Comparison of ENCODE assay signal across 8 cellular contexts in the genomic region with DNA sequence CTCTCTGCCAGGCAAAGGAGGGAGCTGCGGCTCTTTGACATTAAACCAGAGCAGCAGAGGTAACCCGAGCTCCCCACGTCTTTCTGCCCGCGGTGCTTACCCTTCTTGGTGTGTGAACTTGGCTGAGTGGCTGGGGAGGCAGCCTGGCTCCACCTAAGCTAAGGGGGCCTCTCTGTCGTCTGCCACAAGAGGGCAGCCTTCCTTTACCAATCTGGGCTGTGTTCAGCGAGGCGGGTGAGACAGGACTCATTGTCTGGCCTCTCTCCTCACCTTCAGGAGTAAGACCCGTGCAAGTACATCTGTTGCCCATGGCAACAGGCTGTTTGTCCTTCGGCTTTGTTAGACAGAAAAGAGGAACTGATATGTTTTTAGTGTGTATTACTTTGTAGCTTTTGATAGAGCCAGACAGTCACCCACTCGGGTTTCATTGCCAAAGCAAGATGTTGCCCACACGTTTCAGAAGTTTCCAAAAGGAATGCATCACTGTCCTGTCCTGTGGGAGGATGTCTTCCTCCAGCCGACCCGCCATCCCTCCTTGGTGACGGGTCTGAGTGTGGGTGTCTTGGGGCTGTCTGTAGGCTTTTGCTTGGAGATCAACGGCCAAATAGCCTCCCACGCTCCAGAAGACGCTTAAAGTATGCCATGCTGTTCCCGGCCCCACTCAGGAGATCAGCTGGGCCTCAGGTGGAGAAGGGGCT. TPM values are rescaled to one million over a fixed set of nuclear protein-coding genes. Genes with fewer than 3 reads are reported as not detected.
A peak's percentile ranks its signal among the peaks of the same experiment; 100 is the strongest.
DNase-seq lines count a peak whose midpoint lies in the region; ATAC-seq lines count a peak whose summit lies in the region.

No MANE protein-coding gene starts in this region.

- H3K27me3 Mint-ChIP-seq in central memory CD8-positive, alpha-beta T cell: no peaks in the 10 kb centered on the region

- H3K36me3 Mint-ChIP-seq in central memory CD8-positive, alpha-beta T cell (ENCODE audit: insufficient read depth): peaks cover 54% of the 10 kb centered on the region

- DNase-seq in AG08396 (ENCODE audit: low spot score) (peak; percentile 92), NCI-H2196 (lab: John Stamatoyannopoulos, UW; ENCODE audit: unreplicated experiment) (peak; percentile 89), left colon (peak; percentile 63 to 85)
- peak; percentile 73 for DNase-seq in activated CD4-positive, CD25-positive, alpha-beta regulatory T cell treated with anti-CD3 and anti-CD28 coated beads, Interleukin-2, amount 50 U/mL, for 16 hours (ENCODE audit: low read depth, low spot score)
- DNase-seq in central memory CD8-positive, alpha-beta T cell (ENCODE audit: low spot score in 2 of 2): peak; percentile 78 to 86
- peak; percentile 79 to 80 for DNase-seq in stimulated activated CD4-positive, alpha-beta T cell treated with anti-CD3 and anti-CD28 coated beads, Interleukin-4, amount 100 ng/mL, for 4 hours

- peak overlapping the region; percentile 79 for H3K4me3 Mint-ChIP-seq in central memory CD8-positive, alpha-beta T cell

- peak overlapping the region; percentile 87 for H3K27ac Mint-ChIP-seq in central memory CD8-positive, alpha-beta T cell (ENCODE audit: low read depth)

- intact Hi-C loops in left colon (cut with DNase I, micrococcal nuclease): loop anchor here in 1 of 2 donors (10.0 kb wide), 1 partner anchor 104 kb away; the partner anchor contains the start of gene C19orf12

- ATAC-seq in GM18519 (IDR thresholded peaks at IDR 0.05; ENCODE audit: low FRiP score, unreplicated experiment): peak; percentile 81
- peak; percentile 53 for ATAC-seq in HG03045 (IDR thresholded peaks at IDR 0.05; ENCODE audit: unreplicated experiment)
- peak; percentile 77 for ATAC-seq in central memory CD8-positive, alpha-beta T cell (replicated peaks; ENCODE audit: extremely low read depth, poor library complexity, severe bottlenecking)
- ATAC-seq in left colon: peak; percentile 63

- H3K9me3 Mint-ChIP-seq in central memory CD8-positive, alpha-beta T cell: no peaks in the 10 kb centered on the region

- H3K4me1 Mint-ChIP-seq in central memory CD8-positive, alpha-beta T cell: peaks cover 55% of the 10 kb centered on the region

RNA-seq across cellular contexts. Expression of gene POP4, which starts 4.6 kb away (rescaled TPM):
- 10 to 100 TPM; 57.5 to 61.8 TPM for total RNA-seq in left colon

RNA-seq across cellular contexts. Expression of gene PLEKHF1, which starts 54.5 kb away (rescaled TPM):
- total RNA-seq in left colon: 1 to 10 TPM; 2.8 to 3.7 TPM

Comparison
In these comparisons a context has a peak if more than half of its experiments do, and no peak if none do; other contexts are left out.
1. Peak in every context shown above with its lines: DNase-seq and ATAC-seq.